27 cellular contexts compared by ENCODE assay signal in genomic region chr6:137743493-137743892, GRCh38.
DNase-seq lines count a peak whose midpoint lies in the region; ATAC-seq and TF ChIP-seq lines count a peak whose summit lies in the region.
"Had no signal": no experiment of that assay in that cellular context is flagged by ENCODE, and none has a peak within 500 bp of the region (broad histone marks: within the 10 kb centered on the region; RNA-seq: fewer than 3 reads in every experiment).

No MANE protein-coding gene starts in this region.

- H3K79me2 ChIP-seq in Loucy (ENCODE audit: insufficient read depth, low read length): no peaks in the 10 kb centered on the region
- H3K79me2 ChIP-seq: hepatocyte had no signal

- H3K4me3 Mint-ChIP-seq in activated CD4-positive, alpha-beta T cell treated with anti-CD3 and anti-CD28 coated beads, Interleukin-2, amount 10 ng/mL, durations not matched to agents 24 days and 14 days: no peak overlapping the region
- H3K4me3 Mint-ChIP-seq in activated CD8-positive, alpha-beta T cell treated with anti-CD3 and anti-CD28 coated beads, Interleukin-2, amount 10 ng/mL, durations not matched to agents 7 days and 5 days: no peak overlapping the region
- no peak overlapping the region for H3K4me3 Mint-ChIP-seq in naive B cell
- H3K4me3 Mint-ChIP-seq: activated T-cell treated with anti-CD3 and anti-CD28 coated beads, Interleukin-2, amount 50 U/mL, for 72 hours; central memory CD8-positive, alpha-beta T cell; endodermal cell; nephron; T-helper 1 cell treated with Interleukin-12 subunit alpha and Interleukin-12 subunit beta and Interleukin-4 antibody, amounts not matched to agents 30 μg/mL and 1 μg/mL, for 36 hours had no signal

- H3K9ac ChIP-seq in Loucy (ENCODE audit: low read depth, low read length, poor library complexity, severe bottlenecking): no peak overlapping the region

- intact Hi-C loops in activated CD4-positive, alpha-beta T cell treated with anti-CD3 and anti-CD28 coated beads, Interleukin-2, amount 10 ng/mL, durations not matched to agents 24 days and 14 days (cut with micrococcal nuclease): no loop called here

- peaks cover 6% of the 10 kb centered on the region for H3K4me1 Mint-ChIP-seq in activated CD4-positive, alpha-beta T cell treated with anti-CD3 and anti-CD28 coated beads, Interleukin-2, amount 10 ng/mL, durations not matched to agents 24 days and 14 days
- H3K4me1 Mint-ChIP-seq in activated CD8-positive, alpha-beta T cell treated with anti-CD3 and anti-CD28 coated beads, Interleukin-2, amount 10 ng/mL, durations not matched to agents 7 days and 5 days (ENCODE audit: low read depth): peaks cover 25% of the 10 kb centered on the region
- H3K4me1 Mint-ChIP-seq in naive B cell: peaks cover 18 to 44% (median 29%) of the 10 kb centered on the region in 3 donors

- no peaks in the 10 kb centered on the region for H4K20me1 ChIP-seq in Loucy (ENCODE audit: insufficient read depth, low read length, poor library complexity, severe bottlenecking)

- no peaks in the 10 kb centered on the region for H3K9me2 ChIP-seq in Loucy (replicated peaks; ENCODE audit: low read depth, low read length)

- no peaks in the 10 kb centered on the region for H3K9me3 ChIP-seq in Loucy (ENCODE audit: insufficient read depth, low read depth, low read length)
- H3K9me3 ChIP-seq: A549, gastrocnemius medialis, testis, uterus had no signal

- H3K36me3 Mint-ChIP-seq in activated CD4-positive, alpha-beta T cell treated with anti-CD3 and anti-CD28 coated beads, Interleukin-2, amount 10 ng/mL, durations not matched to agents 24 days and 14 days (ENCODE audit: low read depth): no peaks in the 10 kb centered on the region
- peaks cover 2% of the 10 kb centered on the region for H3K36me3 Mint-ChIP-seq in activated CD8-positive, alpha-beta T cell treated with anti-CD3 and anti-CD28 coated beads, Interleukin-2, amount 10 ng/mL, durations not matched to agents 7 days and 5 days (ENCODE audit: low read depth)
- H3K36me3 Mint-ChIP-seq in naive B cell: peaks cover 4 to 7% of the 10 kb centered on the region in 2 donors

- no peak for TF ChIP-seq CTCF in Loucy (conservative IDR thresholded peaks at IDR 0.05; ENCODE audit: low read length)

- H3K4me3 ChIP-seq in Loucy (ENCODE audit: low read length, poor library complexity, severe bottlenecking): no peak overlapping the region
- no peak overlapping the region for H3K4me3 ChIP-seq in H7 (ENCODE audit: insufficient read depth, low read depth, low read length)
- H3K4me3 ChIP-seq: A549, gastrocnemius medialis, hepatocyte, testis, uterus had no signal

- peak overlapping the region; percentile 14 for H3K27ac Mint-ChIP-seq in activated CD4-positive, alpha-beta T cell treated with anti-CD3 and anti-CD28 coated beads, Interleukin-2, amount 10 ng/mL, durations not matched to agents 24 days and 14 days
- no peak overlapping the region for H3K27ac Mint-ChIP-seq in activated CD8-positive, alpha-beta T cell treated with anti-CD3 and anti-CD28 coated beads, Interleukin-2, amount 10 ng/mL, durations not matched to agents 7 days and 5 days
- peak overlapping the region in 4 of 6 donors; percentile 9 to 64 (median 34) for H3K27ac Mint-ChIP-seq in naive B cell
- H3K27ac Mint-ChIP-seq: activated T-cell treated with anti-CD3 and anti-CD28 coated beads, Interleukin-2, amount 50 U/mL, for 72 hours; endodermal cell; nephron; T-helper 1 cell treated with Interleukin-12 subunit alpha and Interleukin-12 subunit beta and Interleukin-4 antibody, amounts not matched to agents 30 μg/mL and 1 μg/mL, for 36 hours had no signal

- CTCF ChIA-PET in activated CD8-positive, alpha-beta T cell treated with anti-CD3 and anti-CD28 coated beads, Interleukin-2, amount 10 ng/mL, durations not matched to agents 7 days and 5 days (lab: Charles Lee): interaction anchor here (0.7 kb wide), 1 partner anchor 330 kb away, joined by 3 read pairs; no protein-coding TSS in a partner anchor

- POLR2A ChIA-PET in activated CD8-positive, alpha-beta T cell treated with anti-CD3 and anti-CD28 coated beads, Interleukin-2, amount 10 ng/mL, durations not matched to agents 7 days and 5 days (lab: Charles Lee): no interaction called here

- no peaks in the 10 kb centered on the region for H3K27me3 Mint-ChIP-seq in activated CD4-positive, alpha-beta T cell treated with anti-CD3 and anti-CD28 coated beads, Interleukin-2, amount 10 ng/mL, durations not matched to agents 24 days and 14 days
- H3K27me3 Mint-ChIP-seq in activated CD8-positive, alpha-beta T cell treated with anti-CD3 and anti-CD28 coated beads, Interleukin-2, amount 10 ng/mL, durations not matched to agents 7 days and 5 days (ENCODE audit: low read depth): peaks cover 2% of the 10 kb centered on the region
- H3K27me3 Mint-ChIP-seq in naive B cell: no peaks in the 10 kb centered on the region

- H3K9me3 Mint-ChIP-seq in activated CD4-positive, alpha-beta T cell treated with anti-CD3 and anti-CD28 coated beads, Interleukin-2, amount 10 ng/mL, durations not matched to agents 24 days and 14 days: no peaks in the 10 kb centered on the region
- no peaks in the 10 kb centered on the region for H3K9me3 Mint-ChIP-seq in activated CD8-positive, alpha-beta T cell treated with anti-CD3 and anti-CD28 coated beads, Interleukin-2, amount 10 ng/mL, durations not matched to agents 7 days and 5 days (ENCODE audit: insufficient read depth)
- H3K9me3 Mint-ChIP-seq in naive B cell: peaks cover 0 to 5% (median 0%) of the 10 kb centered on the region in 7 donors
- H3K9me3 Mint-ChIP-seq: activated T-cell treated with anti-CD3 and anti-CD28 coated beads, Interleukin-2, amount 50 U/mL, for 72 hours; central memory CD8-positive, alpha-beta T cell; endodermal cell; nephron; T-helper 1 cell treated with Interleukin-12 subunit alpha and Interleukin-12 subunit beta and Interleukin-4 antibody, amounts not matched to agents 30 μg/mL and 1 μg/mL, for 36 hours had no signal

- H3K4me1 ChIP-seq in Loucy (ENCODE audit: insufficient read depth, low read length, poor library complexity, severe bottlenecking): peaks cover 48% of the 10 kb centered on the region
- H3K4me1 ChIP-seq: A549, testis, uterus had no signal

- H3F3A ChIP-seq in Loucy (ENCODE audit: low read depth): peaks cover 4% of the 10 kb centered on the region; the same call in 1 of the 2 replicates

- no peak for DNase-seq in activated CD4-positive, alpha-beta T cell treated with anti-CD3 and anti-CD28 coated beads, Interleukin-2, amount 10 ng/mL, durations not matched to agents 24 days and 14 days
- DNase-seq in activated CD4-positive, alpha-beta T cell treated with anti-CD3 and anti-CD28 coated beads, Interleukin-2, amount 50 U/mL, for 1 hour: no peak
- no peak for DNase-seq in activated CD8-positive, alpha-beta T cell treated with anti-CD3 and anti-CD28 coated beads, Interleukin-2, amount 10 ng/mL, durations not matched to agents 7 days and 5 days
- DNase-seq in naive B cell (no peak), H7 (no peak)
- no peak for DNase-seq in stimulated activated CD4-positive, alpha-beta T cell treated with anti-CD3 and anti-CD28 coated beads, Interleukin-2, amount 100 ng/mL, for 24 hours
- no peak for DNase-seq in activated CD4-positive, CD25-positive, alpha-beta regulatory T cell treated with anti-CD3 and anti-CD28 coated beads, Interleukin-2, amount 50 U/mL, for 72 hours
- DNase-seq: activated naive CD4-positive, alpha-beta T cell; activated T-cell treated with anti-CD3 and anti-CD28 coated beads, Interleukin-2, amount 50 U/mL, for 72 hours; EL; endodermal cell; gastrocnemius medialis; NCI-H1436 treated with DMSO at 0.1 percent for 48 hours; NCI-H226; NCI-H69; Right ventricle myocardium superior; stimulated activated CD4-positive, alpha-beta T cell treated with anti-CD3 and anti-CD28 coated beads, Interleukin-15, amount 100 ng/mL, for 24 hours; stimulated activated naive CD4-positive, alpha-beta T cell; testis; uterus had no signal

- ATAC-seq in activated CD8-positive, alpha-beta T cell treated with anti-CD3 and anti-CD28 coated beads, Interleukin-2, amount 10 ng/mL, durations not matched to agents 7 days and 5 days: peak; percentile 39
- ATAC-seq in naive B cell (ENCODE audit: low read depth in 2 of 2): no peak
- ATAC-seq: A549, gastrocnemius medialis, SK-N-SH treated with all-trans-retinoic acid at 6 μM for 48 hours had no signal

- no peaks in the 10 kb centered on the region for H3K27me3 ChIP-seq in Loucy (ENCODE audit: insufficient read depth, low read length, poor library complexity, severe bottlenecking)
- H3K27me3 ChIP-seq in H7 (ENCODE audit: control insufficient read depth, insufficient read depth, low read length): no peaks in the 10 kb centered on the region
- H3K27me3 ChIP-seq: gastrocnemius medialis, hepatocyte, testis, uterus had no signal

- H3K36me3 ChIP-seq in Loucy (ENCODE audit: insufficient read depth, low read length) (no peaks in the 10 kb centered on the region), H7 (replicated peaks; ENCODE audit: control insufficient read depth, insufficient read depth, low read length) (no peaks in the 10 kb centered on the region)
- H3K36me3 ChIP-seq: gastrocnemius medialis, uterus had no signal

- no peak overlapping the region for H2AFZ ChIP-seq in Loucy (ENCODE audit: low read length)
- H2AFZ ChIP-seq: hepatocyte had no signal

- H3K4me2 ChIP-seq in Loucy (ENCODE audit: low read depth, low read length, poor library complexity, severe bottlenecking): peak overlapping the region; percentile 62
- H3K4me2 ChIP-seq: A549, hepatocyte had no signal
